Comparison of ENCODE assay signal across 8 cellular contexts in the genomic region with DNA sequence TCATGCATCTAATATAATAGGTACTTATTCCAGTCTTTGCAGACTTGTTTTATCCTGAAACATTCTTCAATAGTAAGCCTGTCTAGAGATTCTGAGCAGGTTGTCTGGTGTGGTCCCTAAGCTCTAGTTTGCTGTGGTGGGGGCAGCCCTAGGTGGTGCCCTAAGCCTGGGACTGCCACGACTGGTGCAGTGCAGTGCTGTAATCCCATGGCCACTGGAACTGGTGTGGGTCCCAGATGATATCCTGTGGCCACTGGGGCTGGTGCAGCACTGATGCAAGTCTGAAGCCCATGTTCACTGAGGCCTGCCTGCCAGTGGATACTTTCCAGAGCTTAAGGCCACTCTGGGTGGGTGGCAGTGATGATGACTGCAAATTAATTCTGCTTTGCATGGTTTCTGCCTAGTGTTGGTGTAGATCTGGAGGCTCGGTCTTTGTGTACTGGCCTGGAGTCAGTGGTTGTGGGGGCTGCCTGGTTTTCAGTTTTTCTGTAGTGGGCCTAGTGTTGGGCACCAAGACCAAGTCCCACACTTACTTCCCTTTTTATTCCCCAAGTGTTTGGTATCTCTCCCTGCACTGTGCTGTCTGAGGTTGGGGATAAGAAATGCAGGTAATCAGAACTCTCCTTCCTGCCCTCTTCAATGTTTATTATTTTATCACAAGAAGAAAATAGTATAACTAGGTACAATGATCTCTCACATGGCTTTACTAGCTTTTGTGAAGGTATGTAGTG. TPM values are rescaled to one million over a fixed set of nuclear protein-coding genes. Genes with fewer than 3 reads are reported as not detected.
"Had no signal": no experiment of that assay in that cellular context is flagged by ENCODE, and none has a peak within 500 bp of the region (broad histone marks: within the 10 kb centered on the region; RNA-seq: fewer than 3 reads in every experiment).

No MANE protein-coding gene starts in this region.

RNA-seq across cellular contexts. Expression of a gene that starts 7.4 kb away (rescaled TPM):
- total RNA-seq: K562, LHCN-M2, MCF 10A, PC-9, Right ventricle myocardium inferior, RPMI7951, SJCRH30, SK-MEL-5 had no signal

RNA-seq across cellular contexts. Expression of a gene that starts 12.1 kb away (rescaled TPM):
- total RNA-seq: K562, LHCN-M2, MCF 10A, PC-9, Right ventricle myocardium inferior, RPMI7951, SJCRH30, SK-MEL-5 had no signal

RNA-seq across cellular contexts. Expression of a gene that starts 27.3 kb away (rescaled TPM):
- total RNA-seq: K562, LHCN-M2, MCF 10A, PC-9, Right ventricle myocardium inferior, RPMI7951, SJCRH30, SK-MEL-5 had no signal

RNA-seq across cellular contexts. Expression of a gene that starts 55.0 kb away (rescaled TPM):
- total RNA-seq: K562, LHCN-M2, MCF 10A, PC-9, Right ventricle myocardium inferior, RPMI7951, SJCRH30, SK-MEL-5 had no signal
